8 cellular contexts compared by ENCODE assay signal in the genomic region with DNA sequence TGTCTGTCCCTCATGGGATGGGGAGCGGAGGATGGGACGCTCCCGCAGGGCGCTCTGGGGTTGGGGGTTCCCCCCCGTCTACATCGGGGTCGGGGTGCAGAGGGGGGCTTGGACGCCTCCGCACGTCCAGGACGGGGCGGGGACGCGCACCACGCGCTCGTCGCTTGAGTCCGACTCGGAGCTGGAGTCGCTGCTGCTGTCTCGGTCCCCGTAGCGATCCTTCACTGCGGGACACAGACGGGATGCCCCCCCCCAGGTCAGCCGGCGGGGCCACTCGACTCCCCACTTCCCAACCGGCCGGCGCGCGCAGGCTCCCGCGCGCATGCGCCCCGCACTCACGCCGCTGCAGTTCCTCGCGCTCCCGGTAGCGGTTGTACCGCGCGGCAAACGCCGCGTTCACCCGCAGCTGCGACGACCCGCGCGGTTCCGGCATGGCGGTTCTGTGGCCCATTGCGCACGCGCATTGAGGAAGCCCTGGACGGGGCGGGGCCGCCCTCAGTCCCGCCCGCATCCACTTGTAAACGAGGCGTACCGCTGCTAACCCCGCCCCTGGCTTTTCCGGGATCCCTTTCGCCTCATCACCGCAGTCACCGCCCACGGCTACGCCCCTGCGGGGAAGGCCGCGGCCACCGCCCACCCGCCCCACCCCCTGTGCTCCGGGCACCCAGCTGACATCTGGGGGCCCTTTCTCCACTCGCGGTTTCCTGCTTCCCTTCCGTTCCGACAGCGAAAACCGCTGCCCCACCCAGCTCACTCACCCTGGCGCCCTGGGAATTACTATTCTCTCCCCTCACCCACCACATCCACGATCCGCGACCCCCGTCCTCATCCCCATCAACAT.
A peak's percentile ranks its signal among the peaks of the same experiment; 100 is the strongest.
DNase-seq lines count a peak whose midpoint lies in the region; ATAC-seq and TF ChIP-seq lines count a peak whose summit lies in the region.

TSS of gene KRI1 (minus strand) at position 444 of the 841 bp plus-strand sequence. CDS start at position 433, 11 bp downstream.

- in situ Hi-C loops in astrocyte of the cerebellum (cut with HindIII; ENCODE audit: low sequenced_read_pairs) = no loop called here

- H3K4me3 ChIP-seq in astrocyte of the cerebellum (ENCODE audit: low read depth, low read length) (peak within 1 kb of the TSS; percentile 90), retinal pigment epithelial cell (ENCODE audit: low read length) (peak within 1 kb of the TSS; percentile 87)

- DNase-seq in NCI-H2081 (lab: John Stamatoyannopoulos, UW) = peak; percentile 96 to 98
- DNase-seq in T-helper 9 cell = peak; percentile 98
- peak; percentile 91 for DNase-seq in astrocyte of the cerebellum (ENCODE audit: low read depth)
- DNase-seq in hippocampal formation (lab: John Stamatoyannopoulos, UW) = peak; percentile 96 to 98
- DNase-seq in retinal pigment epithelial cell (ENCODE audit: low read depth) = peak; percentile 77

- ATAC-seq in GM18505 (IDR thresholded peaks at IDR 0.05; ENCODE audit: unreplicated experiment) (peak; percentile 50), HG02981 (IDR thresholded peaks at IDR 0.05; ENCODE audit: unreplicated experiment) (peak; percentile 39), GM19395 (IDR thresholded peaks at IDR 0.05; ENCODE audit: unreplicated experiment) (no peak)

- TF ChIP-seq CTCF in astrocyte of the cerebellum (IDR thresholded peaks at IDR 0.05; ENCODE audit: low read depth, low read length, missing control alignments) = peak; percentile 40
- TF ChIP-seq CTCF in retinal pigment epithelial cell (conservative IDR thresholded peaks at IDR 0.05; ENCODE audit: low read depth, low read length) = peak; percentile 26

- TF ChIP-seq POLR2A in GM18505 (IDR thresholded peaks at IDR 0.05; ENCODE audit: borderline replicate concordance, extremely low read depth, insufficient read depth, insufficient read length) = peak; percentile 87
